23 cellular contexts compared by ENCODE assay signal in genomic region chr10:308101-308500, GRCh38.
DNase-seq lines count a peak whose midpoint lies in the region; ATAC-seq and TF ChIP-seq lines count a peak whose summit lies in the region.
"Had no signal": no experiment of that assay in that cellular context is flagged by ENCODE, and none has a peak within 500 bp of the region (broad histone marks: within the 10 kb centered on the region; RNA-seq: fewer than 3 reads in every experiment).

No MANE protein-coding gene starts in this region.

- peaks cover 45% of the 10 kb centered on the region for H3K4me1 Mint-ChIP-seq in memory B cell
- H3K4me1 Mint-ChIP-seq in stimulated activated effector memory CD8-positive, alpha-beta T cell treated with anti-CD3 and anti-CD28 coated beads, Interleukin-12 subunit alpha, Interleukin-12 subunit beta, amount 100 ng/mL, for 72 hours: peaks cover 9% of the 10 kb centered on the region

- H3K27ac ChIP-seq in adrenal gland (peak overlapping the region; percentile 47 to 84 (median 59)), spleen (peak overlapping the region in 7 of 8 donors; percentile 19 to 80 (median 76)), testis (no peak overlapping the region)
- H3K27ac ChIP-seq: esophagus squamous epithelium, KMS-11, left lung, tibial artery had no signal

- peak; percentile 52 for ATAC-seq in GM19395 (IDR thresholded peaks at IDR 0.05; ENCODE audit: unreplicated experiment)
- no peak for ATAC-seq in memory B cell (ENCODE audit: low read depth)
- no peak for ATAC-seq in stimulated activated effector memory CD8-positive, alpha-beta T cell treated with anti-CD3 and anti-CD28 coated beads, Interleukin-12 subunit alpha, Interleukin-12 subunit beta, amount 100 ng/mL, for 72 hours
- ATAC-seq: activated CD8-positive, alpha-beta T cell treated with anti-CD3 and anti-CD28 coated beads for 36 hours; left lung; WTC11 had no signal

- peak overlapping the region; percentile 27 for H3K4me3 Mint-ChIP-seq in memory B cell
- no peak overlapping the region for H3K4me3 Mint-ChIP-seq in stimulated activated effector memory CD8-positive, alpha-beta T cell treated with anti-CD3 and anti-CD28 coated beads, Interleukin-12 subunit alpha, Interleukin-12 subunit beta, amount 100 ng/mL, for 72 hours
- H3K4me3 Mint-ChIP-seq: activated CD8-positive, alpha-beta T cell treated with anti-CD3 and anti-CD28 coated beads for 36 hours; T-helper 2 cell treated with Interferon-gamma antibody and Interleukin-4, amounts not matched to agents 5 μg/mL and 100 μg/mL, for 36 hours; WTC11 had no signal

- H3K4me3 ChIP-seq in adrenal gland (no peak overlapping the region), spleen (no peak overlapping the region), testis (no peak overlapping the region)
- H3K4me3 ChIP-seq: esophagus squamous epithelium, left lung, tibial artery had no signal

- TF ChIP-seq CTCF in adrenal gland (IDR thresholded peaks at IDR 0.05) (no peak), spleen (IDR thresholded peaks at IDR 0.05 in 8 of 11, conservative IDR thresholded peaks at IDR 0.05 in 3 of 11) (no peak), testis (IDR thresholded peaks at IDR 0.05) (no peak)

- peaks cover 0 to 7% of the 10 kb centered on the region in 2 donors for H3K36me3 ChIP-seq in adrenal gland (replicated peaks in 1 of 2)
- no peaks in the 10 kb centered on the region for H3K36me3 ChIP-seq in spleen
- H3K36me3 ChIP-seq in testis (ENCODE audit: low read depth, missing control alignments): no peaks in the 10 kb centered on the region
- H3K36me3 ChIP-seq: left lung had no signal

- 61 to 88% (median 81%) methylated on average over 9 to 11 of the region's 11 CpGs for WGBS in adrenal gland, 4 donors
- 54 to 70% (median 59%) methylated on average over 8 to 11 of the region's 11 CpGs for WGBS in spleen, 5 donors
- WGBS in testis, 2 donors: 72 to 77% methylated on average over 11 of the region's 11 CpGs

- H3K27me3 Mint-ChIP-seq in memory B cell: no peaks in the 10 kb centered on the region
- H3K27me3 Mint-ChIP-seq: activated CD8-positive, alpha-beta T cell treated with anti-CD3 and anti-CD28 coated beads for 36 hours; CD4-positive, alpha-beta memory T cell had no signal

- TF ChIP-seq POLR2A in adrenal gland (IDR thresholded peaks at IDR 0.05) (no peak), spleen (IDR thresholded peaks at IDR 0.05) (no peak), testis (IDR thresholded peaks at IDR 0.05) (no peak)

- H3K36me3 Mint-ChIP-seq in memory B cell: no peaks in the 10 kb centered on the region
- H3K36me3 Mint-ChIP-seq in stimulated activated effector memory CD8-positive, alpha-beta T cell treated with anti-CD3 and anti-CD28 coated beads, Interleukin-12 subunit alpha, Interleukin-12 subunit beta, amount 100 ng/mL, for 72 hours: no peaks in the 10 kb centered on the region
- H3K36me3 Mint-ChIP-seq: WTC11 had no signal

- H3K9me3 ChIP-seq in adrenal gland (replicated peaks in 1 of 3): no peaks in the 10 kb centered on the region
- H3K9me3 ChIP-seq in spleen: no peaks in the 10 kb centered on the region
- no peaks in the 10 kb centered on the region for H3K9me3 ChIP-seq in testis
- H3K9me3 ChIP-seq: esophagus squamous epithelium, left lung, tibial artery had no signal

- H3K27ac Mint-ChIP-seq in memory B cell: peak overlapping the region; percentile 66
- no peak overlapping the region for H3K27ac Mint-ChIP-seq in stimulated activated effector memory CD8-positive, alpha-beta T cell treated with anti-CD3 and anti-CD28 coated beads, Interleukin-12 subunit alpha, Interleukin-12 subunit beta, amount 100 ng/mL, for 72 hours
- H3K27ac Mint-ChIP-seq: activated CD8-positive, alpha-beta T cell treated with anti-CD3 and anti-CD28 coated beads for 36 hours; T-helper 2 cell treated with Interferon-gamma antibody and Interleukin-4, amounts not matched to agents 5 μg/mL and 100 μg/mL, for 36 hours had no signal

- DNase-seq in adrenal gland (peak in 5 of 7 donors; percentile 32 to 63 (median 51)), memory B cell (ENCODE audit: low spot score in 2 of 2) (no peak), spleen (peak; percentile 79), islet precursor cell (no peak), testis (no peak), HEK293T (ENCODE audit: extremely low spot score) (no peak)
- no peak for DNase-seq in stimulated activated effector memory CD8-positive, alpha-beta T cell treated with anti-CD3 and anti-CD28 coated beads, Interleukin-12 subunit alpha, Interleukin-12 subunit beta, amount 100 ng/mL, for 72 hours (ENCODE audit: low spot score in 2 of 2)
- DNase-seq: activated CD8-positive, alpha-beta T cell treated with anti-CD3 and anti-CD28 coated beads for 36 hours; anterior cingulate cortex; CD4-positive, alpha-beta memory T cell; central memory CD4-positive, alpha-beta T cell; esophagus squamous epithelium; left lung; MV-4-11; NCI-H1694; nucleus accumbens; retina; stimulated activated CD4-positive, alpha-beta T cell treated with anti-CD3 and anti-CD28 coated beads, Interleukin-15, amount 100 ng/mL, for 24 hours; tibial artery had no signal

- H3K9me3 Mint-ChIP-seq in memory B cell: no peaks in the 10 kb centered on the region
- H3K9me3 Mint-ChIP-seq in stimulated activated effector memory CD8-positive, alpha-beta T cell treated with anti-CD3 and anti-CD28 coated beads, Interleukin-12 subunit alpha, Interleukin-12 subunit beta, amount 100 ng/mL, for 72 hours: no peaks in the 10 kb centered on the region
- H3K9me3 Mint-ChIP-seq: activated CD8-positive, alpha-beta T cell treated with anti-CD3 and anti-CD28 coated beads for 36 hours; CD4-positive, alpha-beta memory T cell; T-helper 2 cell treated with Interferon-gamma antibody and Interleukin-4, amounts not matched to agents 5 μg/mL and 100 μg/mL, for 36 hours had no signal

- intact Hi-C loops in adrenal gland (cut with DNase I): no loop called here
- intact Hi-C loops in spleen (cut with DNase I; ENCODE audit: low total_unique reads): no loop called here
- intact Hi-C loops in testis (cut with DNase I; ENCODE audit: low total_unique reads): no loop called here

- CTCF ChIA-PET in HEK293T (lab: Yijun Ruan, JAX): interaction anchor here (0.6 kb wide), 1 partner anchor 29 kb away, joined by 3 read pairs; no protein-coding TSS in a partner anchor

- peaks cover 12 to 13% of the 10 kb centered on the region in 2 donors for H3K4me1 ChIP-seq in adrenal gland (replicated peaks in 1 of 2)
- H3K4me1 ChIP-seq in spleen: peaks cover 11 to 82% (median 26%) of the 10 kb centered on the region in 6 donors
- H3K4me1 ChIP-seq in testis: peaks cover 15% of the 10 kb centered on the region
- H3K4me1 ChIP-seq: esophagus squamous epithelium, left lung, tibial artery had no signal

- H3K27me3 ChIP-seq in adrenal gland: no peaks in the 10 kb centered on the region
- no peaks in the 10 kb centered on the region for H3K27me3 ChIP-seq in spleen (replicated peaks in 1 of 7)
- no peaks in the 10 kb centered on the region for H3K27me3 ChIP-seq in testis
- H3K27me3 ChIP-seq: esophagus squamous epithelium, left lung, tibial artery had no signal

- POLR2A ChIA-PET in HEK293T (lab: Yijun Ruan, JAX): no interaction called here

TF ChIP-seq in HEK293T, 16 proteins besides CTCF, POLR2A, EP300 and RAD21:
- no peak for TF ChIP-seq ARNT (IDR thresholded peaks at IDR 0.05)
- TF ChIP-seq SP1 (IDR thresholded peaks at IDR 0.05): no peak
- no peak for TF ChIP-seq ZNF384 (IDR thresholded peaks at IDR 0.05)
- no peak for TF ChIP-seq FOXK2 (IDR thresholded peaks at IDR 0.05)
- TF ChIP-seq PKNOX1 (IDR thresholded peaks at IDR 0.05): no peak
- no peak for TF ChIP-seq ELF4 (IDR thresholded peaks at IDR 0.05)
- no peak for TF ChIP-seq HDGF (IDR thresholded peaks at IDR 0.05; ENCODE audit: borderline replicate concordance)
- TF ChIP-seq SUZ12 (IDR thresholded peaks at IDR 0.05): no peak
- TF ChIP-seq TARDBP (IDR thresholded peaks at IDR 0.05): no peak
- TF ChIP-seq LEF1 (IDR thresholded peaks at IDR 0.05; ENCODE audit: borderline replicate concordance): no peak
- no peak for TF ChIP-seq NFRKB (IDR thresholded peaks at IDR 0.05)
- no peak for TF ChIP-seq L3MBTL2 (conservative IDR thresholded peaks at IDR 0.05)
- no peak for TF ChIP-seq BHLHE40 (IDR thresholded peaks at IDR 0.05; ENCODE audit: borderline replicate concordance)
- no peak for TF ChIP-seq FOXA1 (IDR thresholded peaks at IDR 0.05)
- TF ChIP-seq FOXM1 (IDR thresholded peaks at IDR 0.05; ENCODE audit: borderline replicate concordance): no peak
- TF ChIP-seq CTBP1 (IDR thresholded peaks at IDR 0.05; ENCODE audit: borderline replicate concordance): no peak

Comparison
In these comparisons a context has a peak if more than half of its experiments do, and no peak if none do; other contexts are left out.
1. DNase-seq: peak in adrenal gland (5 of 7) and spleen (single experiment); none in memory B cell (0 of 2), islet precursor cell (single experiment), stimulated activated effector memory CD8-positive, alpha-beta T cell treated with anti-CD3 and anti-CD28 coated beads, Interleukin-12 subunit alpha, Interleukin-12 subunit beta, amount 100 ng/mL, for 72 hours (0 of 2), testis (single experiment) and HEK293T (single experiment).
2. H3K27ac ChIP-seq: peak in adrenal gland (5 of 5) and spleen (7 of 8); none in testis (0 of 2).